20 cellular contexts compared by ENCODE assay signal in the genomic region with DNA sequence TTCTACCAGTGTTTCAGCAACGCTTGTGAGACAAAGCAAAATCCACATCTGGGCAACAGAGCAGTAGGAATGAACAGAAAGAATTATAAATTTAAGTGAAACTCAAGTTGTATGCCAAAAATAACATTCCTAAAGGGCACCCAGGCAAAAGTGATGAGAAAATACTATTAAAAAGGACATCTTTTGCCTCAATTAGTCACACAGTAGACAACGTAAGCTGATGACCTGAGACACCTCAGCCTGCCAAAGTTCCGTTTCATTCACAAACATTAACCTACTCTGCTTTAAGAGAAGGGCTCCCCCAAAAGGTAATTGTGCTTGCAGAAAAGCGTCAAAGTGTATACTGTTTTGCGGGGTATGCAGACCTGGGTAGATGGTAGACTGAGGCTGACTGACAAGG. TPM values are rescaled to one million over a fixed set of nuclear protein-coding genes. Genes with fewer than 3 reads are reported as not detected.
DNase-seq lines count a peak whose midpoint lies in the region; ATAC-seq and TF ChIP-seq lines count a peak whose summit lies in the region.
"Had no signal": no experiment of that assay in that cellular context is flagged by ENCODE, and none has a peak within 500 bp of the region (broad histone marks: within the 10 kb centered on the region; RNA-seq: fewer than 3 reads in every experiment).

No MANE protein-coding gene starts in this region.

- H3K4me1 Mint-ChIP-seq in activated CD8-positive, alpha-beta T cell treated with anti-CD3 and anti-CD28 coated beads for 36 hours (ENCODE audit: low read depth), result peaks cover 76% of the 10 kb centered on the region
- H3K4me1 Mint-ChIP-seq in activated CD8-positive, alpha-beta T cell treated with anti-CD3 and anti-CD28 coated beads, Interleukin-2, amount 10 ng/mL, durations not matched to agents 7 days and 5 days (ENCODE audit: low read depth), result peaks cover 75% of the 10 kb centered on the region
- H3K4me1 Mint-ChIP-seq in GM23338, result peaks cover 49% of the 10 kb centered on the region
- peaks cover 60% of the 10 kb centered on the region for H3K4me1 Mint-ChIP-seq in chondrocyte (ENCODE audit: low read depth)
- peaks cover 37 to 92% (median 71%) of the 10 kb centered on the region in 4 donors for H3K4me1 Mint-ChIP-seq in naive thymus-derived CD8-positive, alpha-beta T cell

- peaks cover 12% of the 10 kb centered on the region for H3K36me3 Mint-ChIP-seq in activated CD8-positive, alpha-beta T cell treated with anti-CD3 and anti-CD28 coated beads for 36 hours (ENCODE audit: low read depth)
- peaks cover 11% of the 10 kb centered on the region for H3K36me3 Mint-ChIP-seq in activated CD8-positive, alpha-beta T cell treated with anti-CD3 and anti-CD28 coated beads, Interleukin-2, amount 10 ng/mL, durations not matched to agents 7 days and 5 days (ENCODE audit: low read depth)
- H3K36me3 Mint-ChIP-seq in GM23338 (ENCODE audit: low read depth) (no peaks in the 10 kb centered on the region), chondrocyte (ENCODE audit: low read depth) (no peaks in the 10 kb centered on the region)
- H3K36me3 Mint-ChIP-seq in naive thymus-derived CD8-positive, alpha-beta T cell, result peaks cover 0 to 5% (median 0%) of the 10 kb centered on the region in 3 donors
- H3K36me3 Mint-ChIP-seq: IgD-negative memory B cell had no signal

- POLR2A ChIA-PET in activated CD8-positive, alpha-beta T cell treated with anti-CD3 and anti-CD28 coated beads for 36 hours (lab: Charles Lee), result no interaction called here
- POLR2A ChIA-PET in activated CD8-positive, alpha-beta T cell treated with anti-CD3 and anti-CD28 coated beads, Interleukin-2, amount 10 ng/mL, durations not matched to agents 7 days and 5 days (lab: Charles Lee), result no interaction called here
- POLR2A ChIA-PET in naive thymus-derived CD8-positive, alpha-beta T cell (lab: Charles Lee), result interaction anchor here (1.1 kb wide), 1 partner anchor 9 kb away, joined by 3 read pairs; no protein-coding TSS in a partner anchor

- CTCF ChIA-PET in activated CD8-positive, alpha-beta T cell treated with anti-CD3 and anti-CD28 coated beads for 36 hours (lab: Charles Lee), result no interaction called here
- CTCF ChIA-PET in activated CD8-positive, alpha-beta T cell treated with anti-CD3 and anti-CD28 coated beads, Interleukin-2, amount 10 ng/mL, durations not matched to agents 7 days and 5 days (lab: Charles Lee), result no interaction called here

- peak overlapping the region; percentile 52 for H3K27ac Mint-ChIP-seq in activated CD8-positive, alpha-beta T cell treated with anti-CD3 and anti-CD28 coated beads for 36 hours
- H3K27ac Mint-ChIP-seq in activated CD8-positive, alpha-beta T cell treated with anti-CD3 and anti-CD28 coated beads, Interleukin-2, amount 10 ng/mL, durations not matched to agents 7 days and 5 days, result no peak overlapping the region
- H3K27ac Mint-ChIP-seq in GM23338 (no peak overlapping the region), chondrocyte (ENCODE audit: unreplicated experiment) (peak overlapping the region; percentile 83)
- H3K27ac Mint-ChIP-seq in naive thymus-derived CD8-positive, alpha-beta T cell, result peak overlapping the region in 7 of 10 donors; percentile 17 to 99 (median 92)

- no peak overlapping the region; the same call in 1 of the 2 replicates for H3K27ac ChIP-seq in GM23338 (ENCODE audit: low read depth)
- H3K27ac ChIP-seq: right atrium auricular region had no signal

- H4K20me1 ChIP-seq in GM23338 (replicated peaks; ENCODE audit: insufficient read depth), result peaks cover 52% of the 10 kb centered on the region

- peaks cover 14% of the 10 kb centered on the region for H3K4me1 ChIP-seq in GM23338 (ENCODE audit: insufficient read depth)

- H3K27me3 Mint-ChIP-seq in activated CD8-positive, alpha-beta T cell treated with anti-CD3 and anti-CD28 coated beads for 36 hours, result no peaks in the 10 kb centered on the region
- no peaks in the 10 kb centered on the region for H3K27me3 Mint-ChIP-seq in activated CD8-positive, alpha-beta T cell treated with anti-CD3 and anti-CD28 coated beads, Interleukin-2, amount 10 ng/mL, durations not matched to agents 7 days and 5 days (ENCODE audit: low read depth)
- H3K27me3 Mint-ChIP-seq in GM23338 (ENCODE audit: insufficient read depth, low read depth, poor library complexity) (peaks cover 8% of the 10 kb centered on the region), chondrocyte (ENCODE audit: low read depth) (no peaks in the 10 kb centered on the region)
- H3K27me3 Mint-ChIP-seq in naive thymus-derived CD8-positive, alpha-beta T cell, result no peaks in the 10 kb centered on the region
- H3K27me3 Mint-ChIP-seq: IgD-negative memory B cell had no signal

- no peaks in the 10 kb centered on the region for H3K27me3 ChIP-seq in GM23338 (ENCODE audit: insufficient read depth)
- H3K27me3 ChIP-seq: BE2C, right atrium auricular region had no signal

- no peaks in the 10 kb centered on the region for H3K9me3 Mint-ChIP-seq in activated CD8-positive, alpha-beta T cell treated with anti-CD3 and anti-CD28 coated beads for 36 hours
- no peaks in the 10 kb centered on the region for H3K9me3 Mint-ChIP-seq in activated CD8-positive, alpha-beta T cell treated with anti-CD3 and anti-CD28 coated beads, Interleukin-2, amount 10 ng/mL, durations not matched to agents 7 days and 5 days (ENCODE audit: insufficient read depth)
- H3K9me3 Mint-ChIP-seq in GM23338 (no peaks in the 10 kb centered on the region), chondrocyte (ENCODE audit: low read depth) (no peaks in the 10 kb centered on the region)
- no peaks in the 10 kb centered on the region for H3K9me3 Mint-ChIP-seq in naive thymus-derived CD8-positive, alpha-beta T cell
- H3K9me3 Mint-ChIP-seq: IgD-negative memory B cell had no signal

- TF ChIP-seq CTCF in activated CD8-positive, alpha-beta T cell treated with anti-CD3 and anti-CD28 coated beads for 36 hours (IDR thresholded peaks at IDR 0.05), result no peak
- TF ChIP-seq CTCF in GM23338 (conservative IDR thresholded peaks at IDR 0.05; ENCODE audit: low read depth in 2 of 2), result no peak
- no peak for TF ChIP-seq CTCF in chondrocyte (IDR thresholded peaks at IDR 0.05)

- no peak overlapping the region for H3K4me3 ChIP-seq in GM23338
- H3K4me3 ChIP-seq: right atrium auricular region had no signal

- intact Hi-C loops in activated CD8-positive, alpha-beta T cell treated with anti-CD3 and anti-CD28 coated beads for 36 hours (cut with micrococcal nuclease), result no loop called here

- no peak overlapping the region for H2AFZ ChIP-seq in GM23338

- no peak overlapping the region for H3K4me3 Mint-ChIP-seq in activated CD8-positive, alpha-beta T cell treated with anti-CD3 and anti-CD28 coated beads for 36 hours
- H3K4me3 Mint-ChIP-seq in activated CD8-positive, alpha-beta T cell treated with anti-CD3 and anti-CD28 coated beads, Interleukin-2, amount 10 ng/mL, durations not matched to agents 7 days and 5 days, result no peak overlapping the region
- H3K4me3 Mint-ChIP-seq in GM23338 (no peak overlapping the region; the same call in 2 of the 3 replicates), chondrocyte (ENCODE audit: unreplicated experiment) (no peak overlapping the region)
- H3K4me3 Mint-ChIP-seq in naive thymus-derived CD8-positive, alpha-beta T cell, result no peak overlapping the region

- peak overlapping the region; percentile 28; the same call in 1 of the 2 replicates for H3K4me2 ChIP-seq in GM23338

- no peaks in the 10 kb centered on the region for H3F3A ChIP-seq in GM23338 (replicated peaks; ENCODE audit: low read depth)

- no peaks in the 10 kb centered on the region for H3K9me2 ChIP-seq in GM23338 (ENCODE audit: insufficient read depth)

- H3K79me2 ChIP-seq in GM23338 (replicated peaks; ENCODE audit: insufficient read depth), result peaks cover 100% of the 10 kb centered on the region

- no peak for DNase-seq in activated CD8-positive, alpha-beta T cell treated with anti-CD3 and anti-CD28 coated beads for 36 hours
- no peak for DNase-seq in activated CD8-positive, alpha-beta T cell treated with anti-CD3 and anti-CD28 coated beads, Interleukin-2, amount 10 ng/mL, durations not matched to agents 7 days and 5 days
- DNase-seq in GM23338 (ENCODE audit: low spot score) (no peak), chondrocyte (ENCODE audit: low spot score) (no peak), HT-29 (ENCODE audit: low spot score) (no peak), DMS79 (lab: John Stamatoyannopoulos, UW) (no peak)
- DNase-seq in naive thymus-derived CD8-positive, alpha-beta T cell, result no peak
- DNase-seq: activated CD4-positive, alpha-beta T cell treated with anti-CD3 and anti-CD28 coated beads, Interleukin-2, amount 50 U/mL, for 4 hours; activated naive CD4-positive, alpha-beta T cell; anterior cingulate cortex; BE2C; Calu3; erythroblast; kidney; NCI-H1436 treated with DMSO at 0.1 percent for 48 hours; NCI-H524 treated with DMSO at 0.1 percent for 48 hours; T-helper 2 cell had no signal

- no peaks in the 10 kb centered on the region for H3K36me3 ChIP-seq in GM23338 (ENCODE audit: insufficient read depth)
- H3K36me3 ChIP-seq: right atrium auricular region had no signal

- ATAC-seq in activated CD8-positive, alpha-beta T cell treated with anti-CD3 and anti-CD28 coated beads for 36 hours, result no peak
- no peak for ATAC-seq in activated CD8-positive, alpha-beta T cell treated with anti-CD3 and anti-CD28 coated beads, Interleukin-2, amount 10 ng/mL, durations not matched to agents 7 days and 5 days
- no peak for ATAC-seq in GM23338
- ATAC-seq in naive thymus-derived CD8-positive, alpha-beta T cell, result no peak
- no peak for ATAC-seq in GM19395 (IDR thresholded peaks at IDR 0.05; ENCODE audit: unreplicated experiment)

RNA-seq across cellular contexts. Expression of gene HDLBP, which starts 7.2 kb away (rescaled TPM):
- total RNA-seq in activated CD8-positive, alpha-beta T cell treated with anti-CD3 and anti-CD28 coated beads for 36 hours, result 100 to 1,000 TPM; 259 to 266 TPM
- 100 to 1,000 TPM; 186 to 187 TPM for total RNA-seq in activated CD8-positive, alpha-beta T cell treated with anti-CD3 and anti-CD28 coated beads, Interleukin-2, amount 10 ng/mL, durations not matched to agents 7 days and 5 days
- 306 and 312 TPM in 2 replicates for total RNA-seq in GM23338 (2014; rRNA removed; shearing (Covaris generic))
- 218 and 230 TPM in 2 replicates for polyA plus RNA-seq in GM23338 (2016; fragmentation: Nextera tagmentation; extraction: Ambion mirVana)
- 979 to 1,131 TPM (median 989 TPM) in 3 replicates for total RNA-seq in chondrocyte
- total RNA-seq in naive thymus-derived CD8-positive, alpha-beta T cell, result 100 to 1,000 TPM; 133 to 148 TPM
- polyA plus RNA-seq in naive thymus-derived CD8-positive, alpha-beta T cell, result 10 to 100 TPM; 32.2 to 71.1 (median 45.7) TPM
- 461 and 493 TPM in 2 replicates for total RNA-seq in HT-29 (2014; rRNA removed; shearing (Covaris generic))

RNA-seq across cellular contexts. Expression of gene SEPTIN2, which starts 7.5 kb away (rescaled TPM):
- total RNA-seq in activated CD8-positive, alpha-beta T cell treated with anti-CD3 and anti-CD28 coated beads for 36 hours, result 100 to 1,000 TPM; 210 to 211 TPM
- total RNA-seq in activated CD8-positive, alpha-beta T cell treated with anti-CD3 and anti-CD28 coated beads, Interleukin-2, amount 10 ng/mL, durations not matched to agents 7 days and 5 days, result 100 to 1,000 TPM; 247 TPM
- 370 and 393 TPM in 2 replicates for total RNA-seq in GM23338 (2014; rRNA removed; shearing (Covaris generic))
- 204 and 227 TPM in 2 replicates for polyA plus RNA-seq in GM23338 (2016; fragmentation: Nextera tagmentation; extraction: Ambion mirVana)
- 447 to 542 TPM (median 465 TPM) in 3 replicates for total RNA-seq in chondrocyte
- 100 to 1,000 TPM; 303 to 309 TPM for total RNA-seq in naive thymus-derived CD8-positive, alpha-beta T cell
- 100 to 1,000 TPM; 143 to 182 (median 144) TPM for polyA plus RNA-seq in naive thymus-derived CD8-positive, alpha-beta T cell
- total RNA-seq in HT-29 (2014; rRNA removed; shearing (Covaris generic)), result 139 and 164 TPM in 2 replicates

RNA-seq across cellular contexts. Expression of gene FARP2, which starts 47.8 kb away (rescaled TPM):
- total RNA-seq in activated CD8-positive, alpha-beta T cell treated with anti-CD3 and anti-CD28 coated beads for 36 hours, result 10 to 100 TPM; 31.9 to 32.8 TPM
- total RNA-seq in activated CD8-positive, alpha-beta T cell treated with anti-CD3 and anti-CD28 coated beads, Interleukin-2, amount 10 ng/mL, durations not matched to agents 7 days and 5 days, result 10 to 100 TPM; 19.3 to 22.7 TPM
- total RNA-seq in GM23338 (2014; rRNA removed; shearing (Covaris generic)), result 22.6 and 26.8 TPM in 2 replicates
- polyA plus RNA-seq in GM23338 (2016; fragmentation: Nextera tagmentation; extraction: Ambion mirVana), result 13.9 and 16.0 TPM in 2 replicates
- 54.0 to 57.1 TPM (median 56.0 TPM) in 3 replicates for total RNA-seq in chondrocyte
- 10 to 100 TPM; 20.1 to 22.9 TPM for total RNA-seq in naive thymus-derived CD8-positive, alpha-beta T cell
- 1 to 10 TPM; 3.4 to 5.8 (median 4.0) TPM for polyA plus RNA-seq in naive thymus-derived CD8-positive, alpha-beta T cell
- total RNA-seq in HT-29 (2014; rRNA removed; shearing (Covaris generic)), result 53.7 and 54.1 TPM in 2 replicates

Comparison
In these comparisons a context has a peak if more than half of its experiments do, and no peak if none do; other contexts are left out.
1. H3K27ac Mint-ChIP-seq: peak in activated CD8-positive, alpha-beta T cell treated with anti-CD3 and anti-CD28 coated beads for 36 hours (single experiment), chondrocyte (single experiment) and naive thymus-derived CD8-positive, alpha-beta T cell (7 of 10); none in activated CD8-positive, alpha-beta T cell treated with anti-CD3 and anti-CD28 coated beads, Interleukin-2, amount 10 ng/mL, durations not matched to agents 7 days and 5 days (single experiment) and GM23338 (single experiment).